10 cellular contexts compared by ENCODE assay signal in genomic region chr12:70724444-70724843, GRCh38.
A peak's percentile ranks its signal among the peaks of the same experiment; 100 is the strongest.
DNase-seq lines count a peak whose midpoint lies in the region; ATAC-seq, FAIRE-seq and TF ChIP-seq lines count a peak whose summit lies in the region.
"Had no signal": no experiment of that assay in that cellular context is flagged by ENCODE, and none has a peak within 500 bp of the region (broad histone marks: within the 10 kb centered on the region; RNA-seq: fewer than 3 reads in every experiment).

No MANE protein-coding gene starts in this region.

- no peak overlapping the region for H3K27ac ChIP-seq in ovary

- intact Hi-C loops in ovary (cut with DNase I) (loop anchor here in 1 of 4 donors (10.0 kb wide), 1 partner anchor 130 kb away; no protein-coding TSS in a partner anchor), Right ventricle myocardium inferior (cut with DNase I) (loop anchor here (5.0 to 10.0 kb wide), 5 partner anchors 77 to 847 kb away; partner anchors contain the start of gene CNOT2)

- peak; percentile 14 for TF ChIP-seq CTCF in GM10266 (IDR thresholded peaks at IDR 0.05; ENCODE audit: control insufficient read depth, insufficient read depth, low read depth, missing control alignments)
- TF ChIP-seq CTCF in kidney epithelial cell (IDR thresholded peaks at IDR 0.05; ENCODE audit: insufficient read depth, low read length, poor library complexity, severe bottlenecking) = peak; percentile 28
- TF ChIP-seq CTCF in ovary (IDR thresholded peaks at IDR 0.05) = no peak

- H3K27me3 ChIP-seq in kidney epithelial cell (ENCODE audit: control insufficient read depth, insufficient read depth, low read length) (no peaks in the 10 kb centered on the region), ovary (no peaks in the 10 kb centered on the region)

- H3K9me3 ChIP-seq in ovary = no peaks in the 10 kb centered on the region

- H3K36me3 ChIP-seq in kidney epithelial cell (ENCODE audit: control insufficient read depth, insufficient read depth, low read length) (no peaks in the 10 kb centered on the region), ovary (no peaks in the 10 kb centered on the region)

- H3K4me3 ChIP-seq in kidney epithelial cell (ENCODE audit: low read depth, low read length) (no peak overlapping the region), ovary (no peak overlapping the region)

- peak; percentile 43 for ATAC-seq in HG02623 (IDR thresholded peaks at IDR 0.05; ENCODE audit: unreplicated experiment)
- peak; percentile 56; the same call in 1 of the 3 replicates for ATAC-seq in SK-N-SH treated with all-trans-retinoic acid at 6 μM for 48 hours
- ATAC-seq in Right ventricle myocardium inferior = no peak

- FAIRE-seq in HTR-8/SVneo (lab: Jason Lieb, UNC) = no peak

- DNase-seq in GM10266 (ENCODE audit: extremely low spot score) (no peak), kidney epithelial cell (ENCODE audit: low read depth) (no peak), HTR-8/SVneo (ENCODE audit: insufficient read length, low spot score) (no peak), ovary (no peak), Right ventricle myocardium inferior (ENCODE audit: missing footprints) (no peak)
- no peak for DNase-seq in effector CD4-positive, alpha-beta T cell
- DNase-seq: activated T-cell treated with anti-CD3 and anti-CD28 coated beads, Interleukin-2, amount 50 U/mL, for 48 hours; NCI-H526 had no signal

- WGBS in ovary, 3 donors = 91 to 96% (median 94%) methylated on average over 2 of the region's 2 CpGs

- TF ChIP-seq EP300 in ovary (IDR thresholded peaks at IDR 0.05) = no peak

- no peak for TF ChIP-seq POLR2A in ovary (IDR thresholded peaks at IDR 0.05)

- no peaks in the 10 kb centered on the region for H3K4me1 ChIP-seq in ovary (ENCODE audit: insufficient read depth)

TF ChIP-seq in SK-N-SH treated with all-trans-retinoic acid at 6 μM for 48 hours, 23 proteins besides CTCF, POLR2A, EP300 and RAD21:
- no peak for TF ChIP-seq ZFP3 (CRISPR knock-in tag; IDR thresholded peaks at IDR 0.05)

Comparison
In these comparisons a context has a peak if more than half of its experiments do, and no peak if none do; other contexts are left out.
1. CTCF ChIP-seq: peak in GM10266 (single experiment) and kidney epithelial cell (single experiment); none in ovary (0 of 3).